ENCODE assay signal across 22 cellular contexts in the genomic region with DNA sequence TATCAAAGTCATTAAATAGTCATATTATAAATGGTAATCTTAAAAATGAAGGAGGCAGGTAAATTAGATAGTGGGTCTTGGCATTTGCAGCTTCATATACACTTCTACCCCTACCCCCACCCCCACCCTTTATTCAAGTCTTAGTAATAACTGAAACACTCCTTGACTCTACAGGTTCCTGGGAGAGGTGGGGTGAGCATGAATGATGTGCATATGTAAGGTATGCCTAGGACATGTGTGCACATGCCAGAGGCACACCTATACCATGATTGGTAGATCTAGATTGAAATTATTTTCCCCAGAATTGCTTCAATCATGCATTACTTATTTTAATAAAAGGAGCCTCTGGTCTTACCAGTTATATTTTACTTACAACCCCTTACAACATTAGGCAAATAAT. TPM values are rescaled to one million over a fixed set of nuclear protein-coding genes. Genes with fewer than 3 reads are reported as not detected.
A peak's percentile ranks its signal among the peaks of the same experiment; 100 is the strongest.
DNase-seq lines count a peak whose midpoint lies in the region; ATAC-seq, FAIRE-seq and TF ChIP-seq lines count a peak whose summit lies in the region.
"Had no signal": no experiment of that assay in that cellular context is flagged by ENCODE, and none has a peak within 500 bp of the region (broad histone marks: within the 10 kb centered on the region; RNA-seq: fewer than 3 reads in every experiment).

No MANE protein-coding gene starts in this region.

- H3K4me3 ChIP-seq in RWPE2 (ENCODE audit: severe bottlenecking) (no peak overlapping the region), keratinocyte (ENCODE audit: control insufficient read depth in 2 of 3, extremely low read depth in 1 of 3, insufficient read depth in 2 of 3, low read depth in 1 of 3, low read length in 3 of 3) (peak overlapping the region in 1 of 3 experiments; percentile 21)
- no peak overlapping the region for H3K4me3 ChIP-seq in naive thymus-derived CD4-positive, alpha-beta T cell (ENCODE audit: low read length)
- H3K4me3 ChIP-seq: BLaER1, HAP-1 had no signal

- no peaks in the 10 kb centered on the region for H3K79me2 ChIP-seq in keratinocyte (ENCODE audit: control insufficient read depth, insufficient read depth, low read length)

- POLR2A ChIA-PET in naive thymus-derived CD4-positive, alpha-beta T cell (lab: Charles Lee) = no interaction called here

- H3K36me3 ChIP-seq in RWPE2 (ENCODE audit: low read depth) (no peaks in the 10 kb centered on the region), keratinocyte (ENCODE audit: control insufficient read depth in 2 of 2, extremely low read depth in 1 of 2, insufficient read depth in 2 of 2, low read length in 2 of 2) (no peaks in the 10 kb centered on the region)
- no peaks in the 10 kb centered on the region for H3K36me3 ChIP-seq in naive thymus-derived CD4-positive, alpha-beta T cell (ENCODE audit: control insufficient read depth in 2 of 3, insufficient read depth in 3 of 3, low read length in 3 of 3)
- H3K36me3 ChIP-seq: BLaER1, HAP-1 had no signal

- H3K9ac ChIP-seq in keratinocyte (ENCODE audit: control insufficient read depth, extremely low read depth, insufficient read depth, low read length) = peak overlapping the region; percentile 56
- H3K9ac ChIP-seq: BLaER1 had no signal

- peaks cover 16% of the 10 kb centered on the region for H3K9me3 Mint-ChIP-seq in T-helper 2 cell treated with Interferon-gamma antibody and Interleukin-4, amounts not matched to agents 5 μg/mL and 100 μg/mL, for 36 hours
- H3K9me3 Mint-ChIP-seq in naive thymus-derived CD4-positive, alpha-beta T cell = peaks cover 5 to 19% (median 9%) of the 10 kb centered on the region in 11 donors

- H3K9me3 ChIP-seq in RWPE2 (ENCODE audit: severe bottlenecking) (peaks cover 7% of the 10 kb centered on the region), keratinocyte (ENCODE audit: control insufficient read depth, low read depth, low read length) (peaks cover 4% of the 10 kb centered on the region)
- H3K9me3 ChIP-seq in naive thymus-derived CD4-positive, alpha-beta T cell (ENCODE audit: control insufficient read depth in 2 of 3, low read length in 3 of 3) = no peaks in the 10 kb centered on the region

- H3K4me3 Mint-ChIP-seq in T-helper 2 cell treated with Interferon-gamma antibody and Interleukin-4, amounts not matched to agents 5 μg/mL and 100 μg/mL, for 36 hours = no peak overlapping the region
- H3K4me3 Mint-ChIP-seq in naive thymus-derived CD4-positive, alpha-beta T cell = no peak overlapping the region
- H3K4me3 Mint-ChIP-seq: B cell; CD4-positive, CD25-positive, alpha-beta regulatory T cell; CD8-positive, alpha-beta T cell; HFFc6 had no signal

- no peak for FAIRE-seq in keratinocyte (lab: Jason Lieb, UNC)
- FAIRE-seq: GM12892, GM19239, H54 had no signal

- H4K20me1 ChIP-seq in keratinocyte (ENCODE audit: control insufficient read depth, extremely low read depth, insufficient read depth, low read length) = no peaks in the 10 kb centered on the region
- H4K20me1 ChIP-seq: BLaER1 had no signal

- no peaks in the 10 kb centered on the region for H3K9me1 ChIP-seq in keratinocyte (ENCODE audit: control insufficient read depth, extremely low read depth, insufficient read depth, low read length)

- no peak for TF ChIP-seq CTCF in RWPE2 (IDR thresholded peaks at IDR 0.05; ENCODE audit: poor library complexity, severe bottlenecking)
- TF ChIP-seq CTCF in keratinocyte (optimal IDR thresholded peaks at IDR 0.05 in 1 of 3, IDR thresholded peaks at IDR 0.05 in 1 of 3, conservative IDR thresholded peaks at IDR 0.05 in 1 of 3; ENCODE audit: extremely low read depth in 1 of 3, insufficient read depth in 2 of 3, low read length in 3 of 3) = no peak

- H3K36me3 Mint-ChIP-seq in T-helper 2 cell treated with Interferon-gamma antibody and Interleukin-4, amounts not matched to agents 5 μg/mL and 100 μg/mL, for 36 hours (ENCODE audit: low read depth) = peaks cover 6% of the 10 kb centered on the region
- H3K36me3 Mint-ChIP-seq in naive thymus-derived CD4-positive, alpha-beta T cell = peaks cover 0 to 11% (median 4%) of the 10 kb centered on the region in 5 donors
- H3K36me3 Mint-ChIP-seq: CD4-positive, CD25-positive, alpha-beta regulatory T cell had no signal

- H3K27me3 Mint-ChIP-seq in T-helper 2 cell treated with Interferon-gamma antibody and Interleukin-4, amounts not matched to agents 5 μg/mL and 100 μg/mL, for 36 hours (ENCODE audit: low read depth) = peaks cover 3% of the 10 kb centered on the region
- H3K27me3 Mint-ChIP-seq in naive thymus-derived CD4-positive, alpha-beta T cell = peaks cover 0 to 10% (median 9%) of the 10 kb centered on the region in 5 donors

- intact Hi-C loops in naive thymus-derived CD4-positive, alpha-beta T cell (cut with micrococcal nuclease) = no loop called here

- H2AFZ ChIP-seq in keratinocyte (ENCODE audit: control insufficient read depth, low read length) = peak overlapping the region; percentile 97

- H3K4me2 ChIP-seq in keratinocyte (ENCODE audit: control insufficient read depth, extremely low read depth, insufficient read depth, low read depth, low read length) = peak overlapping the region; percentile 47
- H3K4me2 ChIP-seq: BLaER1 had no signal

- dilution Hi-C loops in keratinocyte (cut with MboI; ENCODE audit: extremely low pct_ligation_motif_present, low sequenced_read_pairs) = no loop called here

- H3K27me3 ChIP-seq in RWPE2 (ENCODE audit: insufficient read depth, poor library complexity, severe bottlenecking) (no peaks in the 10 kb centered on the region), keratinocyte (ENCODE audit: control insufficient read depth, extremely low read depth, insufficient read depth, low read length) (no peaks in the 10 kb centered on the region)
- H3K27me3 ChIP-seq in naive thymus-derived CD4-positive, alpha-beta T cell (ENCODE audit: control insufficient read depth in 2 of 2, insufficient read depth in 2 of 2, low read length in 2 of 2) = no peaks in the 10 kb centered on the region
- H3K27me3 ChIP-seq: BLaER1 had no signal

- H3K27ac ChIP-seq in RWPE2 (ENCODE audit: poor library complexity, severe bottlenecking) (peak overlapping the region; percentile 45), epithelial cell of prostate (peak overlapping the region; percentile 92), keratinocyte (ENCODE audit: control insufficient read depth, insufficient read depth, low read length) (peak overlapping the region; percentile 93)
- no peak overlapping the region for H3K27ac ChIP-seq in naive thymus-derived CD4-positive, alpha-beta T cell (ENCODE audit: low read depth, low read length)
- H3K27ac ChIP-seq: BLaER1, C4-2B had no signal

- DNase-seq in HPDE6-E6E7 (ENCODE audit: extremely low spot score) (peak; percentile 17), RWPE2 (ENCODE audit: low spot score) (no peak), epithelial cell of prostate (ENCODE audit: low read depth, low spot score) (peak; percentile 50), keratinocyte (ENCODE audit: low read depth, low spot score) (peak; percentile 86)
- DNase-seq in T-helper 2 cell treated with Interferon-gamma antibody and Interleukin-4, amounts not matched to agents 5 μg/mL and 100 μg/mL, for 36 hours (ENCODE audit: low spot score) = no peak
- no peak for DNase-seq in naive thymus-derived CD4-positive, alpha-beta T cell
- DNase-seq: Caco-2; CD4-positive, CD25-positive, alpha-beta regulatory T cell; CD8-positive, alpha-beta T cell; DMS153; DND-41; GOT3 had no signal

- H3K27ac Mint-ChIP-seq in T-helper 2 cell treated with Interferon-gamma antibody and Interleukin-4, amounts not matched to agents 5 μg/mL and 100 μg/mL, for 36 hours = no peak overlapping the region
- H3K27ac Mint-ChIP-seq in naive thymus-derived CD4-positive, alpha-beta T cell = no peak overlapping the region
- H3K27ac Mint-ChIP-seq: B cell; CD4-positive, CD25-positive, alpha-beta regulatory T cell; CD8-positive, alpha-beta T cell; HFFc6 had no signal

- H3K4me1 ChIP-seq in RWPE2 (ENCODE audit: insufficient read depth, poor library complexity, severe bottlenecking) (peaks cover 6% of the 10 kb centered on the region), keratinocyte (ENCODE audit: control insufficient read depth, extremely low read depth, insufficient read depth, low read length) (peaks cover 8% of the 10 kb centered on the region)
- no peaks in the 10 kb centered on the region for H3K4me1 ChIP-seq in naive thymus-derived CD4-positive, alpha-beta T cell (ENCODE audit: control insufficient read depth in 2 of 2, insufficient read depth in 2 of 2, low read length in 2 of 2)
- H3K4me1 ChIP-seq: BLaER1, Caco-2, HAP-1 had no signal

- H3K4me1 Mint-ChIP-seq in T-helper 2 cell treated with Interferon-gamma antibody and Interleukin-4, amounts not matched to agents 5 μg/mL and 100 μg/mL, for 36 hours (ENCODE audit: low read depth) = no peaks in the 10 kb centered on the region
- H3K4me1 Mint-ChIP-seq in naive thymus-derived CD4-positive, alpha-beta T cell = no peaks in the 10 kb centered on the region
- H3K4me1 Mint-ChIP-seq: B cell; CD4-positive, CD25-positive, alpha-beta regulatory T cell had no signal

- CTCF ChIA-PET in naive thymus-derived CD4-positive, alpha-beta T cell (lab: Charles Lee) = no interaction called here

- ATAC-seq in RWPE2 (ENCODE audit: low read depth) (peak; percentile 79), GM18519 (IDR thresholded peaks at IDR 0.05; ENCODE audit: low FRiP score, unreplicated experiment) (no peak), GM21390 (IDR thresholded peaks at IDR 0.05; ENCODE audit: unreplicated experiment) (no peak)
- ATAC-seq in naive thymus-derived CD4-positive, alpha-beta T cell = no peak
- ATAC-seq: CD8-positive, alpha-beta T cell had no signal

RNA-seq across cellular contexts. Expression of a gene that starts 40.2 kb away (rescaled TPM):
- polyA plus RNA-seq in keratinocyte = 79.6 to 183 TPM (median 138 TPM) in 3 replicates
- polyA plus RNA-seq in keratinocyte (2011; ENCODE audit: low read depth) = 177 TPM
- 49.2 and 119 TPM in 2 replicates for polyA plus RNA-seq in keratinocyte (2011; cell fraction: cytosol; rRNA removed)
- 119 and 145 TPM in 2 replicates for polyA plus RNA-seq in keratinocyte (2011; cell fraction: nucleus; rRNA removed)
- polyA plus RNA-seq in keratinocyte (2012; ENCODE audit: low replicate concordance) = 108 and 138 TPM in 2 replicates
- polyA minus RNA-seq in keratinocyte = 58.3 to 126 TPM (median 115 TPM) in 3 replicates
- 242 TPM for polyA minus RNA-seq in keratinocyte (2011; cell fraction: cytosol; rRNA and poly(A)+ RNA removed)
- polyA minus RNA-seq in keratinocyte (2011; cell fraction: nucleus; rRNA and poly(A)+ RNA removed) = 177 and 207 TPM in 2 replicates
- total RNA-seq in naive thymus-derived CD4-positive, alpha-beta T cell = 100 to 1,000 TPM; 139 to 221 (median 202) TPM
- polyA plus RNA-seq in naive thymus-derived CD4-positive, alpha-beta T cell = 10 to 100 TPM; 60.3 to 75.1 TPM

RNA-seq across cellular contexts. Expression of a gene that starts 40.2 kb away (rescaled TPM):
- polyA plus RNA-seq in keratinocyte = 31.4 to 49.5 TPM (median 34.4 TPM) in 3 replicates
- 34.1 TPM for polyA plus RNA-seq in keratinocyte (2011; ENCODE audit: low read depth)
- 15.1 and 32.0 TPM in 2 replicates for polyA plus RNA-seq in keratinocyte (2011; cell fraction: cytosol; rRNA removed)
- 48.3 and 55.2 TPM in 2 replicates for polyA plus RNA-seq in keratinocyte (2011; cell fraction: nucleus; rRNA removed)
- polyA plus RNA-seq in keratinocyte (2012; ENCODE audit: low replicate concordance) = 17.3 and 25.4 TPM in 2 replicates
- polyA minus RNA-seq in keratinocyte = 34.3 to 123 TPM (median 70.2 TPM) in 3 replicates
- polyA minus RNA-seq in keratinocyte (2011; cell fraction: cytosol; rRNA and poly(A)+ RNA removed) = 40.1 TPM
- polyA minus RNA-seq in keratinocyte (2011; cell fraction: nucleus; rRNA and poly(A)+ RNA removed) = 110 and 223 TPM in 2 replicates
- total RNA-seq in naive thymus-derived CD4-positive, alpha-beta T cell = 10 to 100 TPM; 44.2 to 83.8 (median 79.2) TPM
- 10 to 100 TPM in 1 of 2 donors, 1 to 10 TPM in 1; 7.4 to 11.9 TPM for polyA plus RNA-seq in naive thymus-derived CD4-positive, alpha-beta T cell

Comparison
In these comparisons a context has a peak if more than half of its experiments do, and no peak if none do; other contexts are left out.
1. DNase-seq: peak in HPDE6-E6E7 (single experiment), epithelial cell of prostate (single experiment) and keratinocyte (single experiment); none in RWPE2 (single experiment), T-helper 2 cell treated with Interferon-gamma antibody and Interleukin-4, amounts not matched to agents 5 μg/mL and 100 μg/mL, for 36 hours (single experiment) and naive thymus-derived CD4-positive, alpha-beta T cell (0 of 9).